30 cellular contexts compared by ENCODE assay signal in the genomic region with DNA sequence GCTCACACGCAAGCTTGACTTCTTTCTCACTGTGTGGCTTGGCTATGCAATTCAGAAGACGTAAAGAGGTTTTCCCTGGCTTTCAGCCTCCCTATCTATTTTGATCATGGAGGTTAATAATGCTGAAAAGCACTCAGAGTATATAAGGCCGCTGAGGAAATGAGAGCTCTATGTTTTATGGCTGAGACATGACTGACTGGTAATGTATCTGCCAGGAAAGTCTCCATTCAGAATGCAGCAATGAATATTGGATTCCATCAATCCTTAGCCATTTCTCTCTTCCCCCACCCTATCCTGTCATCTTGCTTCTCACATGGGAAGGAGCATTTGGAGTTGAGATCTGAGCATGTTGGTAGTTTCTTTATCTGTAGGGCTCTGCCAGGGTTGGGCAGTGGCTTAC.
"Had no signal": no experiment of that assay in that cellular context is flagged by ENCODE, and none has a peak within 500 bp of the region (broad histone marks: within the 10 kb centered on the region; RNA-seq: fewer than 3 reads in every experiment).

No MANE protein-coding gene starts in this region.

- H3K27ac ChIP-seq: left lung, lower lobe of right lung, pancreas, prostate gland, skin epidermis, stomach, testis, thyroid gland, transverse colon, upper lobe of left lung, vagina had no signal

- H3K4me1 ChIP-seq: left lung, lower lobe of right lung, pancreas, prostate gland, stomach, testis, thyroid gland, transverse colon, upper lobe of left lung, vagina had no signal

- H3K4me3 Mint-ChIP-seq: naive thymus-derived CD8-positive, alpha-beta T cell; neural crest cell; stimulated activated naive B cell treated with anti-CD40 and anti-IgM and Interleukin-4, amounts not matched to agents 10 μg/mL and 1 μg/mL and 100 μg/mL, for 72 hours had no signal

- H3K27ac Mint-ChIP-seq: naive thymus-derived CD8-positive, alpha-beta T cell; stimulated activated naive B cell treated with anti-CD40 and anti-IgM and Interleukin-4, amounts not matched to agents 10 μg/mL and 1 μg/mL and 100 μg/mL, for 72 hours had no signal

- H3K27me3 Mint-ChIP-seq: stimulated activated naive B cell treated with anti-CD40 and anti-IgM and Interleukin-4, amounts not matched to agents 10 μg/mL and 1 μg/mL and 100 μg/mL, for 72 hours had no signal

- H3K4me3 ChIP-seq: left lung, lower lobe of right lung, pancreas, prostate gland, skin epidermis, stomach, testis, thyroid gland, transverse colon, upper lobe of left lung, vagina had no signal

- DNase-seq: hippocampal formation; kidney glomerular epithelial cell; left cardiac atrium; left lung; lower lobe of right lung; mammary epithelial cell; mesenchymal stem cell; naive thymus-derived CD8-positive, alpha-beta T cell; nucleus accumbens; pancreas; posterior cingulate gyrus; retina; right cardiac atrium; stimulated activated CD4-positive, alpha-beta T cell treated with anti-CD3 and anti-CD28 coated beads, Interleukin-12 subunit alpha, Interleukin-12 subunit beta, amount 100 ng/mL, for 4 hours; stimulated activated CD4-positive, alpha-beta T cell treated with anti-CD3 and anti-CD28 coated beads, Interleukin-15, amount 100 ng/mL, for 24 hours; stimulated activated CD4-positive, alpha-beta T cell treated with anti-CD3 and anti-CD28 coated beads, Interleukin-2, amount 100 ng/mL, for 24 hours; stimulated activated CD4-positive, alpha-beta T cell treated with anti-CD3 and anti-CD28 coated beads, Interleukin-4, amount 100 ng/mL, for 1 hour; stimulated activated naive B cell treated with anti-CD40 and anti-IgM and Interleukin-4, amounts not matched to agents 10 μg/mL and 1 μg/mL and 100 μg/mL, for 72 hours; stimulated activated naive CD8-positive, alpha-beta T cell treated with anti-CD3 and anti-CD28 coated beads, Interleukin-15, Interleukin-2, amounts not matched to agents 100 U/mL and 50 U/mL, for 24 hours; stomach; testis; thyroid gland; transverse colon; upper lobe of left lung had no signal

- H3K36me3 Mint-ChIP-seq: naive thymus-derived CD8-positive, alpha-beta T cell; stimulated activated naive B cell treated with anti-CD40 and anti-IgM and Interleukin-4, amounts not matched to agents 10 μg/mL and 1 μg/mL and 100 μg/mL, for 72 hours had no signal

- FAIRE-seq: keratinocyte, pancreas had no signal

- H3K36me3 ChIP-seq: left lung, lower lobe of right lung, pancreas, prostate gland, stomach, thyroid gland, transverse colon, upper lobe of left lung, vagina had no signal

- ATAC-seq: left cardiac atrium; left lung; lower lobe of right lung; naive thymus-derived CD8-positive, alpha-beta T cell; pancreas; right cardiac atrium; sciatic nerve; stimulated activated naive B cell treated with anti-CD40 and anti-IgM and Interleukin-4, amounts not matched to agents 10 μg/mL and 1 μg/mL and 100 μg/mL, for 72 hours; stimulated activated naive CD8-positive, alpha-beta T cell treated with anti-CD3 and anti-CD28 coated beads, Interleukin-15, Interleukin-2, amounts not matched to agents 100 U/mL and 50 U/mL, for 24 hours had no signal

- H3K9me3 Mint-ChIP-seq: naive thymus-derived CD8-positive, alpha-beta T cell; stimulated activated naive B cell treated with anti-CD40 and anti-IgM and Interleukin-4, amounts not matched to agents 10 μg/mL and 1 μg/mL and 100 μg/mL, for 72 hours had no signal

- H3K27me3 ChIP-seq: left lung, pancreas, stomach, testis, thyroid gland, transverse colon, upper lobe of left lung, vagina had no signal

- H3K4me1 Mint-ChIP-seq: naive thymus-derived CD8-positive, alpha-beta T cell; neural crest cell; stimulated activated naive B cell treated with anti-CD40 and anti-IgM and Interleukin-4, amounts not matched to agents 10 μg/mL and 1 μg/mL and 100 μg/mL, for 72 hours had no signal

- H3K9me3 ChIP-seq: left lung, lower lobe of right lung, pancreas, prostate gland, stomach, testis, thyroid gland, transverse colon, upper lobe of left lung, vagina had no signal
